In genomic region chr21:45488839-45489479, GRCh38 we compare ENCODE assay signal across 27 cellular contexts. TPM values are rescaled to one million over a fixed set of nuclear protein-coding genes. Genes with fewer than 3 reads are reported as not detected.
DNase-seq lines count a peak whose midpoint lies in the region; ATAC-seq and TF ChIP-seq lines count a peak whose summit lies in the region.
"Had no signal": no experiment of that assay in that cellular context is flagged by ENCODE, and none has a peak within 500 bp of the region (broad histone marks: within the 10 kb centered on the region; RNA-seq: fewer than 3 reads in every experiment).

No MANE protein-coding gene starts in this region.

- TF ChIP-seq CTCF in WERI-Rb-1 (IDR thresholded peaks at IDR 0.05; ENCODE audit: low read depth, low read length): no peak

- WGBS in right cardiac atrium: 87% methylated on average over 26 of the region's 26 CpGs

- DNase-seq in NCI-H146 (lab: John Stamatoyannopoulos, UW) (peak; percentile 12), NCI-H146 treated with DMSO at 0.1 percent for 48 hours (lab: John Stamatoyannopoulos, UW; ENCODE audit: unreplicated experiment) (no peak), WERI-Rb-1 (no peak), iPS-NIHi7 (ENCODE audit: extremely low spot score) (peak; percentile 40), right cardiac atrium (no peak), inferior parietal cortex (ENCODE audit: extremely low spot score) (no peak)
- DNase-seq: 8988T; activated CD4-positive, alpha-beta T cell treated with anti-CD3 and anti-CD28 coated beads for 1 hour; activated gamma-delta T cell; AML-193; body of pancreas; CD8-positive, alpha-beta memory T cell; effector memory CD4-positive, alpha-beta T cell; esophagus squamous epithelium; gastrocnemius medialis; hypothalamus; lower lobe of right lung; NCI-H1092 treated with DMSO at 0.1 percent for 48 hours; NCI-H2107; NCI-H526 treated with DMSO at 0.1 percent for 48 hours; stimulated activated CD8-positive, alpha-beta memory T cell treated with anti-CD3 and anti-CD28 coated beads, Interleukin-4, amount 100 ng/mL, for 48 hours; stomach; T-helper 1 cell; tibial artery had no signal

- H3K27me3 ChIP-seq in WERI-Rb-1 (ENCODE audit: insufficient read depth, low read depth, severe bottlenecking): no peaks in the 10 kb centered on the region
- no peaks in the 10 kb centered on the region for H3K27me3 ChIP-seq in right cardiac atrium (ENCODE audit: control insufficient read depth, insufficient read depth)
- H3K27me3 ChIP-seq: body of pancreas, esophagus squamous epithelium, gastrocnemius medialis, stomach, tibial artery had no signal

- H3K9me3 ChIP-seq in WERI-Rb-1 (ENCODE audit: severe bottlenecking): no peaks in the 10 kb centered on the region
- H3K9me3 ChIP-seq in right cardiac atrium (ENCODE audit: control insufficient read depth, low read length): no peaks in the 10 kb centered on the region
- H3K9me3 ChIP-seq: body of pancreas, esophagus squamous epithelium, gastrocnemius medialis, lower lobe of right lung, prostate gland, stomach, tibial artery had no signal

- ATAC-seq in right cardiac atrium (no peak), GM18505 (IDR thresholded peaks at IDR 0.05; ENCODE audit: unreplicated experiment) (no peak), GM19467 (IDR thresholded peaks at IDR 0.05; ENCODE audit: unreplicated experiment) (no peak)
- ATAC-seq: body of pancreas, gastrocnemius medialis, lower lobe of right lung had no signal

- H3K36me3 ChIP-seq in WERI-Rb-1: no peaks in the 10 kb centered on the region
- H3K36me3 ChIP-seq: gastrocnemius medialis, prostate gland had no signal

- H3K27ac ChIP-seq in WERI-Rb-1 (peak overlapping the region; percentile 34), right cardiac atrium (ENCODE audit: low read length) (no peak overlapping the region)
- H3K27ac ChIP-seq: body of pancreas, esophagus squamous epithelium, gastrocnemius medialis, lower lobe of right lung, prostate gland, stomach had no signal

- no peak for TF ChIP-seq POLR2A in GM18505 (IDR thresholded peaks at IDR 0.05; ENCODE audit: borderline replicate concordance, extremely low read depth, insufficient read depth, insufficient read length)

- intact Hi-C loops in right cardiac atrium (cut with DNase I): no loop called here

- no peak overlapping the region for H3K4me3 ChIP-seq in WERI-Rb-1 (ENCODE audit: low read depth, low read length)
- no peak overlapping the region for H3K4me3 ChIP-seq in right cardiac atrium (ENCODE audit: low read length)
- H3K4me3 ChIP-seq: body of pancreas, esophagus squamous epithelium, gastrocnemius medialis, lower lobe of right lung, prostate gland, stomach, tibial artery had no signal

- no peaks in the 10 kb centered on the region for H3K4me1 ChIP-seq in right cardiac atrium (ENCODE audit: control insufficient read depth, insufficient read depth, low read length)
- H3K4me1 ChIP-seq: body of pancreas, gastrocnemius medialis, lower lobe of right lung, prostate gland, tibial artery had no signal

RNA-seq across cellular contexts. Expression of gene SLC19A1, which starts 53.3 kb away (rescaled TPM):
- 1 to 10 TPM; 2.3 to 5.0 (median 3.8) TPM for total RNA-seq in right cardiac atrium
- 3.9 TPM for polyA plus RNA-seq in right cardiac atrium

Comparison
In these comparisons a context has a peak if more than half of its experiments do, and no peak if none do; other contexts are left out.
1. DNase-seq: peak in NCI-H146 (single experiment) and iPS-NIHi7 (single experiment); none in NCI-H146 treated with DMSO at 0.1 percent for 48 hours (single experiment), WERI-Rb-1 (single experiment), right cardiac atrium (0 of 3) and inferior parietal cortex (single experiment).